In the genomic region with DNA sequence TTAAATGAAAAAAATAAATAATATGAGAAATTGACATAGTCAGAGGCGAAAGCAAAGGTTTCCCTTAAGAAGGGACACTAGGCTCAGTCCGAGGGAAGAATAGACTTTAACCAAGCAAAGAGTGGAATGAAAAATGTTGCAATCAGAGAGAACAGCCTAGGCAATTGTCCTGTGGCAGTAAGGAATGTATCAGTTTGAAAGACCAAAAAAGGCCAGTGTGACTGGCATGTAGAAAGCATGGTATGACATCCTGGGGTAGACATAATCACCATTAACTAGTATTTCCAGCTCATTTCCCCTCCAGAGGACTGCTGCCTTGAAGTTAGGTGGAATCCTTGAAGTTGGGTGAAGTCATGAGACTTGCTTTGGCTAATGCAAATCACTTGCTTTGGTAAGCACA, we compare ENCODE assay signal across 2 cellular contexts.
TF ChIP-seq lines count a peak whose summit lies in the region.

No MANE protein-coding gene starts in this region.

TF ChIP-seq in GM23338, 12 proteins besides CTCF, POLR2A, EP300 and RAD21:
- TF ChIP-seq, protein P1, sequence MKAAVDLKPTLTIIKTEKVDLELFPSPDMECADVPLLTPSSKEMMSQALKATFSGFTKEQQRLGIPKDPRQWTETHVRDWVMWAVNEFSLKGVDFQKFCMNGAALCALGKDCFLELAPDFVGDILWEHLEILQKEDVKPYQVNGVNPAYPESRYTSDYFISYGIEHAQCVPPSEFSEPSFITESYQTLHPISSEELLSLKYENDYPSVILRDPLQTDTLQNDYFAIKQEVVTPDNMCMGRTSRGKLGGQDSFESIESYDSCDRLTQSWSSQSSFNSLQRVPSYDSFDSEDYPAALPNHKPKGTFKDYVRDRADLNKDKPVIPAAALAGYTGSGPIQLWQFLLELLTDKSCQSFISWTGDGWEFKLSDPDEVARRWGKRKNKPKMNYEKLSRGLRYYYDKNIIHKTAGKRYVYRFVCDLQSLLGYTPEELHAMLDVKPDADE (IDR thresholded peaks at IDR 0.05) = no peak
- TF ChIP-seq POLR2AphosphoS5 (IDR thresholded peaks at IDR 0.05; ENCODE audit: low read depth) (no peak), STAT1 (IDR thresholded peaks at IDR 0.05; ENCODE audit: unreplicated experiment) (no peak), NANOG (IDR thresholded peaks at IDR 0.05; ENCODE audit: borderline replicate concordance) (no peak)

TF ChIP-seq in H1, 55 proteins besides CTCF, POLR2A, EP300 and RAD21:
- peak; percentile 73 for TF ChIP-seq CEBPB (IDR thresholded peaks at IDR 0.05; ENCODE audit: low read depth, low read length)
- TF ChIP-seq, protein P2, sequence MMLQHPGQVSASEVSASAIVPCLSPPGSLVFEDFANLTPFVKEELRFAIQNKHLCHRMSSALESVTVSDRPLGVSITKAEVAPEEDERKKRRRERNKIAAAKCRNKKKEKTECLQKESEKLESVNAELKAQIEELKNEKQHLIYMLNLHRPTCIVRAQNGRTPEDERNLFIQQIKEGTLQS (IDR thresholded peaks at IDR 0.05; ENCODE audit: insufficient read depth, low read depth, low read length) = no peak
